Comparison of ENCODE assay signal across 26 cellular contexts in genomic region chr1:167206166-167206835, GRCh38.
"Had no signal": no experiment of that assay in that cellular context is flagged by ENCODE, and none has a peak within 500 bp of the region (broad histone marks: within the 10 kb centered on the region; RNA-seq: fewer than 3 reads in every experiment).

No MANE protein-coding gene starts in this region.

- H3K27me3 ChIP-seq: foreskin keratinocyte, left lung, sigmoid colon, thyroid gland, upper lobe of right lung had no signal

- H3K27ac Mint-ChIP-seq: activated naive CD4-positive, alpha-beta T cell treated with anti-CD3 and anti-CD28 coated beads, Interleukin-2, amount 50 U/mL, for 24 hours; brain; immature natural killer cell; mesothelial cell of epicardium; progenitor cell of endocrine pancreas; T-cell; T-helper 2 cell treated with Interferon-gamma antibody and Interleukin-4, amounts not matched to agents 5 μg/mL and 100 μg/mL, for 36 hours had no signal

- H3K9me3 ChIP-seq: thyroid gland had no signal

- H3K4me1 Mint-ChIP-seq: activated naive CD4-positive, alpha-beta T cell treated with anti-CD3 and anti-CD28 coated beads, Interleukin-2, amount 50 U/mL, for 24 hours; immature natural killer cell had no signal

- H3K9me3 Mint-ChIP-seq: activated naive CD4-positive, alpha-beta T cell treated with anti-CD3 and anti-CD28 coated beads, Interleukin-2, amount 50 U/mL, for 24 hours had no signal

- ATAC-seq: foreskin keratinocyte; left lung; naive thymus-derived CD8-positive, alpha-beta T cell; T-cell; upper lobe of right lung had no signal

- H3K36me3 ChIP-seq: left lung, sigmoid colon, thyroid gland, upper lobe of right lung had no signal

- H3K4me1 ChIP-seq: foreskin keratinocyte, left lung, sigmoid colon, thyroid gland, upper lobe of right lung had no signal

- H3K27ac ChIP-seq: foreskin keratinocyte, left lung, sigmoid colon, thyroid gland, upper lobe of right lung, VCaP had no signal

- H3K4me3 Mint-ChIP-seq: activated naive CD4-positive, alpha-beta T cell treated with anti-CD3 and anti-CD28 coated beads, Interleukin-2, amount 50 U/mL, for 24 hours; brain; immature natural killer cell; mesothelial cell of epicardium; naive thymus-derived CD8-positive, alpha-beta T cell; T-cell; T-helper 2 cell treated with Interferon-gamma antibody and Interleukin-4, amounts not matched to agents 5 μg/mL and 100 μg/mL, for 36 hours had no signal

- DNase-seq: activated CD4-positive, alpha-beta T cell treated with anti-CD3 and anti-CD28 coated beads for 1 hour; activated CD4-positive, alpha-beta T cell treated with anti-CD3 and anti-CD28 coated beads, Interleukin-2, amount 50 U/mL, for 4 hours; activated gamma-delta T cell treated with Interleukin-2 at 50 U/mL for 16 hours; aorta; central memory CD4-positive, alpha-beta T cell; dermis blood vessel endothelial cell; effector CD8-positive, alpha-beta T cell; immature natural killer cell; kidney glomerular epithelial cell; left lung; naive thymus-derived CD8-positive, alpha-beta T cell; retina; sigmoid colon; stimulated activated CD4-positive, alpha-beta T cell treated with anti-CD3 and anti-CD28 coated beads, Interleukin-4, amount 100 ng/mL, for 1 hour; stimulated activated naive CD4-positive, alpha-beta T cell treated with Interleukin-2 at 50 U/mL for 16 hours; substantia nigra; T-cell; thyroid gland; upper lobe of right lung had no signal

- H3K27me3 Mint-ChIP-seq: activated naive CD4-positive, alpha-beta T cell treated with anti-CD3 and anti-CD28 coated beads, Interleukin-2, amount 50 U/mL, for 24 hours; brain; progenitor cell of endocrine pancreas; T-cell had no signal

- H3K4me3 ChIP-seq: left lung, sigmoid colon, thyroid gland, upper lobe of right lung had no signal
